In genomic region chr6:128275030-128275429, GRCh38 we compare ENCODE assay signal across 19 cellular contexts.
DNase-seq lines count a peak whose midpoint lies in the region; ATAC-seq, FAIRE-seq and TF ChIP-seq lines count a peak whose summit lies in the region.
"Had no signal": no experiment of that assay in that cellular context is flagged by ENCODE, and none has a peak within 500 bp of the region (broad histone marks: within the 10 kb centered on the region; RNA-seq: fewer than 3 reads in every experiment).

No MANE protein-coding gene starts in this region.

- peak; percentile 34 to 67 for ATAC-seq in activated T-cell treated with anti-CD3 and anti-CD28 coated beads, Interleukin-2, amount 50 U/mL, for 4 hours
- ATAC-seq in SK-N-SH treated with all-trans-retinoic acid at 6 μM for 48 hours (peak; percentile 35; the same call in 2 of the 3 replicates), HG02678 (IDR thresholded peaks at IDR 0.05; ENCODE audit: unreplicated experiment) (no peak)

- no peaks in the 10 kb centered on the region for H3K4me1 ChIP-seq in small intestine (ENCODE audit: control insufficient read depth in 2 of 2, insufficient read depth in 1 of 2, low read depth in 1 of 2, low read length in 1 of 2)
- peaks cover 0 to 4% of the 10 kb centered on the region in 2 donors for H3K4me1 ChIP-seq in adrenal gland (replicated peaks in 1 of 2)
- H3K4me1 ChIP-seq: Caco-2, colonic mucosa had no signal

- H3K27ac ChIP-seq in small intestine (ENCODE audit: low read depth in 1 of 2, low read length in 1 of 2) (no peak overlapping the region), adrenal gland (no peak overlapping the region)
- H3K27ac ChIP-seq: colonic mucosa, esophagus squamous epithelium, neutrophil, skin epidermis, stomach, VCaP had no signal

- no peaks in the 10 kb centered on the region for H3K9me3 Mint-ChIP-seq in activated T-cell treated with anti-CD3 and anti-CD28 coated beads, Interleukin-2, amount 50 U/mL, for 4 hours

- intact Hi-C loops in adrenal gland (cut with DNase I) = no loop called here

- FAIRE-seq in small intestine (lab: Jason Lieb, UNC) = peak; percentile 10

- H3K36me3 Mint-ChIP-seq in activated T-cell treated with anti-CD3 and anti-CD28 coated beads, Interleukin-2, amount 50 U/mL, for 4 hours (ENCODE audit: insufficient read depth) = no peaks in the 10 kb centered on the region
- H3K36me3 Mint-ChIP-seq: activated naive CD8-positive, alpha-beta T cell had no signal

- H3K27me3 Mint-ChIP-seq in activated T-cell treated with anti-CD3 and anti-CD28 coated beads, Interleukin-2, amount 50 U/mL, for 4 hours (ENCODE audit: low read depth) = no peaks in the 10 kb centered on the region
- H3K27me3 Mint-ChIP-seq: activated naive CD8-positive, alpha-beta T cell had no signal

- H3K4me3 ChIP-seq in fibroblast of pulmonary artery (replicated peaks; ENCODE audit: low read depth, low read length) (no peak overlapping the region), small intestine (ENCODE audit: low read depth in 1 of 2, low read length in 2 of 2) (no peak overlapping the region), adrenal gland (no peak overlapping the region)
- H3K4me3 ChIP-seq: colonic mucosa, esophagus squamous epithelium, lung, skin epidermis, stomach had no signal

- H3K4me1 Mint-ChIP-seq in activated T-cell treated with anti-CD3 and anti-CD28 coated beads, Interleukin-2, amount 50 U/mL, for 4 hours (ENCODE audit: low read depth) = peaks cover 3% of the 10 kb centered on the region

- no peak for DNase-seq in activated T-cell treated with anti-CD3 and anti-CD28 coated beads, Interleukin-2, amount 50 U/mL, for 4 hours
- no peak for DNase-seq in activated T-cell treated with anti-CD3 and anti-CD28 coated beads, Interleukin-2, amount 50 U/mL, for 48 hours
- DNase-seq in fibroblast of pulmonary artery (ENCODE audit: low read depth) = peak; percentile 40
- DNase-seq in small intestine = no peak
- DNase-seq in adrenal gland = no peak
- no peak for DNase-seq in NCI-H1417 (lab: John Stamatoyannopoulos, UW)
- DNase-seq: Caco-2, colonic mucosa, esophagus squamous epithelium, GOT3, NCI-H1092, stomach had no signal

- H3K36me3 ChIP-seq in small intestine (ENCODE audit: control insufficient read depth in 2 of 2, insufficient read depth in 2 of 2, low read length in 2 of 2) = no peaks in the 10 kb centered on the region
- H3K36me3 ChIP-seq in adrenal gland (replicated peaks in 1 of 2) = no peaks in the 10 kb centered on the region
- H3K36me3 ChIP-seq: colonic mucosa, esophagus squamous epithelium, neutrophil, stomach had no signal

- H3K27me3 ChIP-seq in small intestine (ENCODE audit: control insufficient read depth in 2 of 2, insufficient read depth in 2 of 2, low read length in 2 of 2) = no peaks in the 10 kb centered on the region
- no peaks in the 10 kb centered on the region for H3K27me3 ChIP-seq in adrenal gland
- H3K27me3 ChIP-seq: colonic mucosa, esophagus squamous epithelium, neutrophil, stomach had no signal

- H3K4me3 Mint-ChIP-seq in activated T-cell treated with anti-CD3 and anti-CD28 coated beads, Interleukin-2, amount 50 U/mL, for 4 hours = no peak overlapping the region
- H3K4me3 Mint-ChIP-seq: activated naive CD8-positive, alpha-beta T cell had no signal

- no peaks in the 10 kb centered on the region for H3K9me3 ChIP-seq in small intestine (ENCODE audit: control insufficient read depth, low read depth)
- H3K9me3 ChIP-seq in adrenal gland (replicated peaks in 1 of 3) = no peaks in the 10 kb centered on the region
- H3K9me3 ChIP-seq: Caco-2, colonic mucosa, esophagus squamous epithelium, neutrophil, stomach had no signal

- no peak for TF ChIP-seq CTCF in fibroblast of pulmonary artery (IDR thresholded peaks at IDR 0.05; ENCODE audit: low read length, missing control alignments)
- no peak for TF ChIP-seq CTCF in adrenal gland (IDR thresholded peaks at IDR 0.05)

- WGBS in small intestine, 3 donors = 67 to 70% (median 70%) methylated on average over 1 of the region's 1 CpG
- 80 to 96% (median 84%) methylated on average over 1 of the region's 1 CpG for WGBS in adrenal gland, 4 donors

- TF ChIP-seq POLR2A in adrenal gland (IDR thresholded peaks at IDR 0.05) = no peak

TF ChIP-seq in SK-N-SH treated with all-trans-retinoic acid at 6 μM for 48 hours, 23 proteins besides CTCF, POLR2A, EP300 and RAD21:
- TF ChIP-seq OSR1 (CRISPR knock-in tag; IDR thresholded peaks at IDR 0.05) = no peak
- TF ChIP-seq, protein P1, sequence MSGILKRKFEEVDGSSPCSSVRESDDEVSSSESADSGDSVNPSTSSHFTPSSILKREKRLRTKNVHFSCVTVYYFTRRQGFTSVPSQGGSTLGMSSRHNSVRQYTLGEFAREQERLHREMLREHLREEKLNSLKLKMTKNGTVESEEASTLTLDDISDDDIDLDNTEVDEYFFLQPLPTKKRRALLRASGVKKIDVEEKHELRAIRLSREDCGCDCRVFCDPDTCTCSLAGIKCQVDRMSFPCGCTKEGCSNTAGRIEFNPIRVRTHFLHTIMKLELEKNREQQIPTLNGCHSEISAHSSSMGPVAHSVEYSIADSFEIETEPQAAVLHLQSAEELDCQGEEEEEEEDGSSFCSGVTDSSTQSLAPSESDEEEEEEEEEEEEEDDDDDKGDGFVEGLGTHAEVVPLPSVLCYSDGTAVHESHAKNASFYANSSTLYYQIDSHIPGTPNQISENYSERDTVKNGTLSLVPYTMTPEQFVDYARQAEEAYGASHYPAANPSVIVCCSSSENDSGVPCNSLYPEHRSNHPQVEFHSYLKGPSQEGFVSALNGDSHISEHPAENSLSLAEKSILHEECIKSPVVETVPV (CRISPR knock-in tag; IDR thresholded peaks at IDR 0.05) = no peak
- no peak for TF ChIP-seq PPARA (CRISPR knock-in tag; IDR thresholded peaks at IDR 0.05; ENCODE audit: borderline replicate concordance)
- no peak for TF ChIP-seq TCF4 (CRISPR knock-in tag; IDR thresholded peaks at IDR 0.05; ENCODE audit: borderline replicate concordance)
- no peak for TF ChIP-seq RARB (CRISPR knock-in tag; IDR thresholded peaks at IDR 0.05)
- TF ChIP-seq ESRRG (CRISPR knock-in tag; IDR thresholded peaks at IDR 0.05) = no peak
- TF ChIP-seq ZFP30 (CRISPR knock-in tag; IDR thresholded peaks at IDR 0.05) = no peak
- no peak for TF ChIP-seq ZFP3 (CRISPR knock-in tag; IDR thresholded peaks at IDR 0.05)
- no peak for TF ChIP-seq ZNF565 (CRISPR knock-in tag; conservative IDR thresholded peaks at IDR 0.05; ENCODE audit: low read depth)
- TF ChIP-seq BACH2 (CRISPR knock-in tag; IDR thresholded peaks at IDR 0.05; ENCODE audit: borderline replicate concordance) = no peak
- no peak for TF ChIP-seq ZNF8 (CRISPR knock-in tag; IDR thresholded peaks at IDR 0.05)
- TF ChIP-seq, protein P2, sequence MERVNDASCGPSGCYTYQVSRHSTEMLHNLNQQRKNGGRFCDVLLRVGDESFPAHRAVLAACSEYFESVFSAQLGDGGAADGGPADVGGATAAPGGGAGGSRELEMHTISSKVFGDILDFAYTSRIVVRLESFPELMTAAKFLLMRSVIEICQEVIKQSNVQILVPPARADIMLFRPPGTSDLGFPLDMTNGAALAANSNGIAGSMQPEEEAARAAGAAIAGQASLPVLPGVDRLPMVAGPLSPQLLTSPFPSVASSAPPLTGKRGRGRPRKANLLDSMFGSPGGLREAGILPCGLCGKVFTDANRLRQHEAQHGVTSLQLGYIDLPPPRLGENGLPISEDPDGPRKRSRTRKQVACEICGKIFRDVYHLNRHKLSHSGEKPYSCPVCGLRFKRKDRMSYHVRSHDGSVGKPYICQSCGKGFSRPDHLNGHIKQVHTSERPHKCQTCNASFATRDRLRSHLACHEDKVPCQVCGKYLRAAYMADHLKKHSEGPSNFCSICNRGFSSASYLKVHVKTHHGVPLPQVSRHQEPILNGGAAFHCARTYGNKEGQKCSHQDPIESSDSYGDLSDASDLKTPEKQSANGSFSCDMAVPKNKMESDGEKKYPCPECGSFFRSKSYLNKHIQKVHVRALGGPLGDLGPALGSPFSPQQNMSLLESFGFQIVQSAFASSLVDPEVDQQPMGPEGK (CRISPR knock-in tag; IDR thresholded peaks at IDR 0.05; ENCODE audit: borderline replicate concordance) = no peak
- TF ChIP-seq ARNTL (CRISPR knock-in tag; IDR thresholded peaks at IDR 0.05; ENCODE audit: borderline replicate concordance, low read depth) = no peak
- TF ChIP-seq, protein P3, sequence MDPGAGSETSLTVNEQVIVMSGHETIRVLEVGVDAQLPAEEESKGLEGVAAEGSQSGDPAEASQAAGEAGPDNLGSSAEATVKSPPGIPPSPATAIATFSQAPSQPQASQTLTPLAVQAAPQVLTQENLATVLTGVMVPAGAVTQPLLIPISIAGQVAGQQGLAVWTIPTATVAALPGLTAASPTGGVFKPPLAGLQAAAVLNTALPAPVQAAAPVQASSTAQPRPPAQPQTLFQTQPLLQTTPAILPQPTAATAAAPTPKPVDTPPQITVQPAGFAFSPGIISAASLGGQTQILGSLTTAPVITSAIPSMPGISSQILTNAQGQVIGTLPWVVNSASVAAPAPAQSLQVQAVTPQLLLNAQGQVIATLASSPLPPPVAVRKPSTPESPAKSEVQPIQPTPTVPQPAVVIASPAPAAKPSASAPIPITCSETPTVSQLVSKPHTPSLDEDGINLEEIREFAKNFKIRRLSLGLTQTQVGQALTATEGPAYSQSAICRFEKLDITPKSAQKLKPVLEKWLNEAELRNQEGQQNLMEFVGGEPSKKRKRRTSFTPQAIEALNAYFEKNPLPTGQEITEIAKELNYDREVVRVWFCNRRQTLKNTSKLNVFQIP (CRISPR knock-in tag; IDR thresholded peaks at IDR 0.05; ENCODE audit: borderline replicate concordance, low read depth) = no peak
